16 cellular contexts compared by ENCODE assay signal in genomic region chr20:41482647-41483552, GRCh38.
DNase-seq lines count a peak whose midpoint lies in the region; ATAC-seq, FAIRE-seq and TF ChIP-seq lines count a peak whose summit lies in the region.
"Had no signal": no experiment of that assay in that cellular context is flagged by ENCODE, and none has a peak within 500 bp of the region (broad histone marks: within the 10 kb centered on the region; RNA-seq: fewer than 3 reads in every experiment).

No MANE protein-coding gene starts in this region.

- H3K4me3 ChIP-seq in astrocyte (ENCODE audit: insufficient read depth, low read depth, low read length) (no peak overlapping the region), kidney (ENCODE audit: low read length in 2 of 2) (no peak overlapping the region)
- H3K4me3 ChIP-seq: mucosa of descending colon had no signal

- H3K36me3 ChIP-seq in astrocyte (ENCODE audit: insufficient read depth, low read length), result peaks cover 10% of the 10 kb centered on the region
- peaks cover 25 to 37% of the 10 kb centered on the region in 2 donors for H3K36me3 ChIP-seq in kidney (ENCODE audit: control insufficient read depth in 1 of 2, insufficient read depth in 2 of 2, low read length in 2 of 2)

- H3K9me3 ChIP-seq in astrocyte (ENCODE audit: insufficient read depth, low read depth, low read length) (no peaks in the 10 kb centered on the region), kidney (ENCODE audit: control insufficient read depth in 1 of 2, low read length in 2 of 2) (peaks cover 0 to 7% of the 10 kb centered on the region in 2 donors)
- H3K9me3 ChIP-seq: mucosa of descending colon had no signal

- no peak overlapping the region for H3K4me3 Mint-ChIP-seq in astrocyte (ENCODE audit: unreplicated experiment)

- peaks cover 4% of the 10 kb centered on the region for H3K36me3 Mint-ChIP-seq in astrocyte (ENCODE audit: low read depth, unreplicated experiment)

- no peaks in the 10 kb centered on the region for H3K27me3 ChIP-seq in astrocyte (ENCODE audit: insufficient read depth, low read length)

- H3K4me2 ChIP-seq in astrocyte (ENCODE audit: low read length), result peak overlapping the region; percentile 27

- FAIRE-seq in astrocyte (lab: Jason Lieb, UNC) (peak; percentile 95), kidney (lab: Jason Lieb, UNC) (no peak)

- no peaks in the 10 kb centered on the region for H3K9me3 Mint-ChIP-seq in astrocyte (ENCODE audit: unreplicated experiment)

- H3K4me1 ChIP-seq in astrocyte (ENCODE audit: insufficient read depth, low read length) (peaks cover 16% of the 10 kb centered on the region), kidney (ENCODE audit: control insufficient read depth in 1 of 2, insufficient read depth in 1 of 2, low read depth in 1 of 2, low read length in 2 of 2) (no peaks in the 10 kb centered on the region)

- H2AFZ ChIP-seq in astrocyte (ENCODE audit: low read depth, low read length), result no peak overlapping the region

- H3K9ac ChIP-seq in astrocyte (ENCODE audit: low read length) (peak overlapping the region; percentile 32), kidney (ENCODE audit: low read length in 2 of 2) (no peak overlapping the region)

- peak overlapping the region; percentile 92 for H3K27ac Mint-ChIP-seq in astrocyte (ENCODE audit: unreplicated experiment)

- in situ Hi-C loops in ACHN (cut with HindIII; ENCODE audit: low pct_ligation_motif_present, low pct_unique_long_range_greater_than_20kb, low sequenced_read_pairs), result no loop called here

- no peak for TF ChIP-seq CTCF in astrocyte (IDR thresholded peaks at IDR 0.05; ENCODE audit: insufficient read depth, low read depth, low read length)
- TF ChIP-seq CTCF in kidney (IDR thresholded peaks at IDR 0.05; ENCODE audit: borderline replicate concordance, extremely low read depth, insufficient read depth), result no peak

- no peaks in the 10 kb centered on the region for H3K79me2 ChIP-seq in astrocyte (ENCODE audit: insufficient read depth, low read length)

- H3K27ac ChIP-seq in astrocyte (ENCODE audit: low read depth, low read length) (peak overlapping the region; percentile 65), kidney (ENCODE audit: low read depth in 2 of 2, low read length in 2 of 2) (no peak overlapping the region)

- no peaks in the 10 kb centered on the region for H4K20me1 ChIP-seq in astrocyte (ENCODE audit: insufficient read depth, low read length)

- peaks cover 34% of the 10 kb centered on the region for H3K4me1 Mint-ChIP-seq in astrocyte (ENCODE audit: low read depth, unreplicated experiment)

- H3K27me3 Mint-ChIP-seq in astrocyte (ENCODE audit: low read depth, unreplicated experiment), result no peaks in the 10 kb centered on the region

- intact Hi-C loops in kidney (cut with DNase I), result no loop called here

- DNase-seq in ACHN (peak; percentile 84), HK-2 (ENCODE audit: unreplicated experiment) (peak; percentile 6), astrocyte (ENCODE audit: low read depth) (peak; percentile 97), iris pigment epithelial cell (ENCODE audit: low read depth) (peak; percentile 94), kidney (no peak), COLO668 (lab: John Stamatoyannopoulos, UW; ENCODE audit: unreplicated experiment) (no peak)
- DNase-seq: activated CD4-positive, alpha-beta T cell treated with anti-CD3 and anti-CD28 coated beads for 48 hours; activated gamma-delta T cell treated with Interleukin-2 at 50 U/mL for 16 hours; C1 segment of cervical spinal cord; cortex of kidney; Kasumi-1; mucosa of descending colon; NCI-H2171 had no signal

- ATAC-seq in HG03432 (IDR thresholded peaks at IDR 0.05; ENCODE audit: unreplicated experiment) (no peak), HG02870 (IDR thresholded peaks at IDR 0.05; ENCODE audit: unreplicated experiment) (no peak)
- ATAC-seq: mucosa of descending colon, sciatic nerve had no signal

Comparison
In these comparisons a context has a peak if more than half of its experiments do, and no peak if none do; other contexts are left out.
1. DNase-seq: peak in ACHN (single experiment), HK-2 (single experiment), astrocyte (single experiment) and iris pigment epithelial cell (single experiment); none in kidney (single experiment) and COLO668 (single experiment).